8 cellular contexts compared by ENCODE assay signal in the genomic region with DNA sequence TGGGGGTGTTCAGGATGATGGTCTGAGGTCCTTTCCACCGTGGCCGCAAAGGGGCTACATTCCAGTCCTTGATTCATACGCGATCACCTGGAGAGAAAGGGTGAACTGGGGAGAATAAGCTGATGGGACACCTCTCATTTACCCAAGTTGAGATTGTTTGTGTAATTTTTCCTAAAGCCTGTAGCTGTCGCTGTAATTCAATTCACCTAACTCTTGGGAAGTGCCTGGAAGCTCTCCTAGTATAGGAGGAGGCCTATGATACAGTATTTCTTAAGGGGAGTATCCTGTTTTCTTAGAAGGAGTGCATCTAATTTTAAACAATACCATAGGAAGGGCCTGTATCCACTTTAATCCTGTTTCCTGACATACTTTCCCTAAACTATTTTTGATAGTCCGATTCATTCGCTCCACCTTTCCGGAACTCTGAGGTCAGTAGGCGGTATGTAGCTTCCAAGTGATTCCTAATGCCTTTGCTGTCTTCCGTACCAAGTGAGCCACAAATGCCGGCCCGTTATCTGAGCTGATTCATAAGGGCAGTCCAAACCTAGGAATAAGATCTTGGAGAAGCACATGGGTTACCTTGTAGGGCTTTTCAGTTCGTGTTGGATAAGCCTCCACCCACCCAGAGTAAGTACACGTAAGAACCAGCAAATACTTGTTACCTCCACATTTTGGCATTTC.
DNase-seq lines count a peak whose midpoint lies in the region; ATAC-seq and TF ChIP-seq lines count a peak whose summit lies in the region.
"Not testable (repeated sequence)": the region's sequence is repeated elsewhere in the genome, so short reads cannot be mapped to it uniquely, and the experiment has no call there.

No MANE protein-coding gene starts in this region.

- H3K27me3 ChIP-seq in OCI-LY3 (ENCODE audit: low read depth, low read length); adipocyte (replicated peaks; ENCODE audit: control insufficient read depth, insufficient read depth, low read length); endodermal cell (ENCODE audit: control insufficient read depth, insufficient read depth, low read length, poor library complexity, severe bottlenecking); trophoblast cell (ENCODE audit: insufficient read depth, low read length): not testable (repeated sequence)

- not testable (repeated sequence) for H3K18ac ChIP-seq in trophoblast cell (ENCODE audit: low read length)

- not testable (repeated sequence) for H3K9me3 ChIP-seq in OCI-LY3 (ENCODE audit: insufficient read depth, low read length); adipocyte (ENCODE audit: control insufficient read depth, low read length); trophoblast cell (ENCODE audit: insufficient read depth, low read depth, low read length)
- H3K9me3 ChIP-seq in endodermal cell (ENCODE audit: control insufficient read depth, low read length): peaks cover 34% of the 10 kb centered on the region

- H2BK12ac ChIP-seq in trophoblast cell (ENCODE audit: low read length): peak overlapping the region; percentile 17

- H3K23ac ChIP-seq in trophoblast cell (ENCODE audit: low read length): not testable (repeated sequence)

- WGBS in endodermal cell (ENCODE audit: insufficient coverage in 1 of 2, insufficient read length in 1 of 2), 2 experiments: 86 to 95% methylated on average over 7 to 14 of the region's 14 CpGs
- no CpG with 5 or more reads among the region's 14 CpGs for WGBS in trophoblast cell (ENCODE audit: extremely low coverage, insufficient coverage, insufficient read length)

- not testable (repeated sequence) for H4K91ac ChIP-seq in trophoblast cell (ENCODE audit: low read depth, low read length)

- H2BK5ac ChIP-seq in trophoblast cell (ENCODE audit: low read depth, low read length, poor library complexity): not testable (repeated sequence)

- intact Hi-C loops in left cardiac atrium (cut with DNase I): not testable (repeated sequence)

- not testable (repeated sequence) for H2AK5ac ChIP-seq in trophoblast cell (ENCODE audit: low read length)

- not testable (repeated sequence) for H3K4me3 ChIP-seq in OCI-LY3 (ENCODE audit: low read length); adipocyte (ENCODE audit: low read length); endodermal cell (ENCODE audit: low read length); trophoblast cell (ENCODE audit: low read depth, low read length)

- H4K8ac ChIP-seq in trophoblast cell (ENCODE audit: low read depth, low read length): not testable (repeated sequence)

- H3K4me2 ChIP-seq in OCI-LY3 (ENCODE audit: low read length); trophoblast cell (ENCODE audit: low read length): not testable (repeated sequence)

- not testable (repeated sequence) for H2BK120ac ChIP-seq in trophoblast cell (ENCODE audit: insufficient read depth, low read length, poor library complexity)

- TF ChIP-seq EP300 in Ishikawa (IDR thresholded peaks at IDR 0.05; ENCODE audit: borderline replicate concordance): not testable (repeated sequence)

- H3K36me3 ChIP-seq in OCI-LY3 (replicated peaks; ENCODE audit: low read depth, low read length); adipocyte (ENCODE audit: control insufficient read depth, insufficient read depth, low read length, severe bottlenecking); endodermal cell (ENCODE audit: control insufficient read depth, insufficient read depth, low read length); trophoblast cell (ENCODE audit: control insufficient read depth in 1 of 2, insufficient read depth in 2 of 2, low read length in 2 of 2): not testable (repeated sequence)

- H3K36me3 Mint-ChIP-seq in endodermal cell (ENCODE audit: low read depth): not testable (repeated sequence)

- H3K4me1 ChIP-seq in OCI-LY3 (ENCODE audit: low read length): peaks cover 38% of the 10 kb centered on the region
- H3K4me1 ChIP-seq in adipocyte (ENCODE audit: control insufficient read depth, insufficient read depth, low read length); endodermal cell (ENCODE audit: control insufficient read depth, insufficient read depth, low read length); trophoblast cell (ENCODE audit: control insufficient read depth in 1 of 2, insufficient read depth in 2 of 2, low read length in 2 of 2): not testable (repeated sequence)

- not testable (repeated sequence) for H3K79me2 ChIP-seq in OCI-LY3 (ENCODE audit: low read length); trophoblast cell (ENCODE audit: control insufficient read depth, insufficient read depth, low read length, poor library complexity)

- TF ChIP-seq RAD21 in Ishikawa (IDR thresholded peaks at IDR 0.05; ENCODE audit: low read depth): peak; percentile 15; the same call in 1 of the 2 replicates

- ATAC-seq in left cardiac atrium: not testable (repeated sequence)

- H4K12ac ChIP-seq in trophoblast cell (ENCODE audit: low read depth, low read length): not testable (repeated sequence)

- TF ChIP-seq CTCF in OCI-LY3 (IDR thresholded peaks at IDR 0.05; ENCODE audit: low read depth, low read length) (peak; percentile 45), endodermal cell (conservative IDR thresholded peaks at IDR 0.05) (peak; percentile 66)

- not testable (repeated sequence) for H4K20me1 ChIP-seq in OCI-LY3 (ENCODE audit: insufficient read depth, low read length)

- not testable (repeated sequence) for H3K27me3 Mint-ChIP-seq in endodermal cell (ENCODE audit: insufficient read depth)

- H3K4ac ChIP-seq in trophoblast cell (ENCODE audit: low read depth, low read length): not testable (repeated sequence)

- not testable (repeated sequence) for H3K27ac Mint-ChIP-seq in endodermal cell

- peak; percentile 10 for DNase-seq in A172 (ENCODE audit: low spot score)
- peak; percentile 29 for DNase-seq in Daoy (ENCODE audit: low read depth)
- peak; percentile 47 for DNase-seq in adipocyte (ENCODE audit: low read depth)
- DNase-seq in endodermal cell: not testable (repeated sequence)
- peak; percentile 44 for DNase-seq in left cardiac atrium
- peak in 1 of 2 donors; percentile 15 for DNase-seq in trophoblast cell

- not testable (repeated sequence) for H3K4me3 Mint-ChIP-seq in endodermal cell

- H3K4me1 Mint-ChIP-seq in endodermal cell: not testable (repeated sequence)

- not testable (repeated sequence) for H3K9ac ChIP-seq in OCI-LY3 (ENCODE audit: low read length); adipocyte (ENCODE audit: low read length); endodermal cell (ENCODE audit: extremely low read depth, low read length, poor library complexity, severe bottlenecking); trophoblast cell (ENCODE audit: low read length)

- not testable (repeated sequence) for H3K27ac ChIP-seq in OCI-LY3 (ENCODE audit: low read length); endodermal cell (ENCODE audit: low read depth, low read length); trophoblast cell (ENCODE audit: low read depth, low read length)

- not testable (repeated sequence) for H3K79me1 ChIP-seq in trophoblast cell (ENCODE audit: low read length)

- peaks cover 28% of the 10 kb centered on the region for H3K9me3 Mint-ChIP-seq in endodermal cell

- H3K14ac ChIP-seq in trophoblast cell (ENCODE audit: low read length): not testable (repeated sequence)

- not testable (repeated sequence) for H2AFZ ChIP-seq in OCI-LY3 (ENCODE audit: low read depth, low read length); trophoblast cell (ENCODE audit: insufficient read depth, low read length, poor library complexity)
